23 cellular contexts compared by ENCODE assay signal in the genomic region with DNA sequence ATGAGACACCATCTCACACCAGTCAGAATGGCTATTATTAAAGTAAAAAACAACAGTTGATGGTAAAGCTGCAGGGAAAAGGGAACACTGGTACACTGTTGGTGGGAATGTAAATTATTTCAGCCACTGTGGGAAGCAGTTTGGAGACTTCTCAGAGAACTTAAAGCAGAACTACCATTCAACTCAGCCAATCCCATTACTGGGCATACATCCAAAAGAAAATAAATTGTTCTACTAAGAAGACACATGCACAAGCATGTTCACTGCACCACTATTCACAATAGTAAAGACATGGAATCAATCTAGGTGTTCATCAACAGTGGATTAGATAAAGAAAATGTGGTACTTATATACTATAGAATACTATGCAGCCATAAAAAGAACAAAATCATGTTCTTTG.
DNase-seq lines count a peak whose midpoint lies in the region; ATAC-seq, FAIRE-seq and TF ChIP-seq lines count a peak whose summit lies in the region.
"Had no signal": no experiment of that assay in that cellular context is flagged by ENCODE, and none has a peak within 500 bp of the region (broad histone marks: within the 10 kb centered on the region; RNA-seq: fewer than 3 reads in every experiment).

No MANE protein-coding gene starts in this region.

- H3K9me3 ChIP-seq in CD4-positive, CD25-positive, alpha-beta regulatory T cell (ENCODE audit: control insufficient read depth in 2 of 2, low read length in 2 of 2) = no peaks in the 10 kb centered on the region
- H3K9me3 ChIP-seq in OCI-LY1 (ENCODE audit: low read length) = no peaks in the 10 kb centered on the region
- H3K9me3 ChIP-seq: body of pancreas, uterus had no signal

- H3K4me1 ChIP-seq in CD4-positive, CD25-positive, alpha-beta regulatory T cell (ENCODE audit: control insufficient read depth, insufficient read depth, low read length, poor library complexity, severe bottlenecking) = peaks cover 3% of the 10 kb centered on the region
- H3K4me1 ChIP-seq in OCI-LY1 (ENCODE audit: insufficient read depth, low read length, severe bottlenecking) = peaks cover 21% of the 10 kb centered on the region
- H3K4me1 ChIP-seq: body of pancreas, uterus had no signal

- intact Hi-C loops in activated CD4-positive, alpha-beta memory T cell treated with anti-CD3 and anti-CD28 coated beads for 36 hours (cut with micrococcal nuclease) = loop anchor here (10.0 kb wide), 1 partner anchor 105 kb away; no protein-coding TSS in a partner anchor

- H3K27me3 ChIP-seq in CD4-positive, CD25-positive, alpha-beta regulatory T cell (ENCODE audit: control insufficient read depth, insufficient read depth, low read length) = no peaks in the 10 kb centered on the region
- H3K27me3 ChIP-seq in OCI-LY1 (ENCODE audit: insufficient read depth, low read length) (no peaks in the 10 kb centered on the region), bronchial epithelial cell (ENCODE audit: control insufficient read depth, insufficient read depth, low read length) (no peaks in the 10 kb centered on the region)
- H3K27me3 ChIP-seq: body of pancreas, uterus had no signal

- peak overlapping the region; percentile 47 for H3K4me2 ChIP-seq in OCI-LY1 (ENCODE audit: low read length)

- POLR2A ChIA-PET in activated CD4-positive, alpha-beta memory T cell treated with anti-CD3 and anti-CD28 coated beads for 36 hours (lab: Charles Lee) = no interaction called here

- peak overlapping the region in 2 of 3 donors; percentile 31 to 60 for H3K27ac Mint-ChIP-seq in CD4-positive, CD25-positive, alpha-beta regulatory T cell
- H3K27ac Mint-ChIP-seq in nephron = no peak overlapping the region
- H3K27ac Mint-ChIP-seq in activated CD4-positive, alpha-beta memory T cell treated with anti-CD3 and anti-CD28 coated beads for 36 hours = no peak overlapping the region
- H3K27ac Mint-ChIP-seq: activated naive CD8-positive, alpha-beta T cell; activated T-helper 17 cell treated with anti-CD3 and anti-CD28 coated beads, Interleukin-2, amount 50 U/mL, for 72 hours; HFFc6; memory B cell had no signal

- no peak for DNase-seq in CD4-positive, CD25-positive, alpha-beta regulatory T cell
- DNase-seq in bronchial epithelial cell (ENCODE audit: low read depth) = peak; percentile 38
- DNase-seq in NOMO-1 treated with dmso at 0.1 percent for 144 hours (lab: John Stamatoyannopoulos, UW; ENCODE audit: unreplicated experiment) = no peak
- no peak for DNase-seq in erythroblast (lab: John Stamatoyannopoulos, UW)
- DNase-seq in activated CD4-positive, alpha-beta memory T cell treated with anti-CD3 and anti-CD28 coated beads for 36 hours = no peak
- DNase-seq: activated CD4-positive, alpha-beta T cell treated with anti-CD3 and anti-CD28 coated beads for 48 hours; body of pancreas; DMS79; HFFc6; Kasumi-1; NCI-H1694 treated with DMSO at 0.1 percent for 48 hours; NCI-H748 treated with DMSO at 0.1 percent for 48 hours; SHP77; uterus had no signal

- ATAC-seq in CD4-positive, CD25-positive, alpha-beta regulatory T cell (ENCODE audit: low read depth in 2 of 2) = no peak
- ATAC-seq in HG02642 (IDR thresholded peaks at IDR 0.05; ENCODE audit: poor library complexity, unreplicated experiment) = no peak
- ATAC-seq: activated T-helper 17 cell treated with anti-CD3 and anti-CD28 coated beads, Interleukin-2, amount 50 U/mL, for 72 hours; body of pancreas; sciatic nerve had no signal

- H3K4me1 Mint-ChIP-seq in CD4-positive, CD25-positive, alpha-beta regulatory T cell = peaks cover under 1 to 25% (median 8%) of the 10 kb centered on the region in 4 donors
- H3K4me1 Mint-ChIP-seq in nephron = no peaks in the 10 kb centered on the region
- peaks cover 5% of the 10 kb centered on the region for H3K4me1 Mint-ChIP-seq in activated CD4-positive, alpha-beta memory T cell treated with anti-CD3 and anti-CD28 coated beads for 36 hours (ENCODE audit: low read depth)
- H3K4me1 Mint-ChIP-seq: activated T-helper 17 cell treated with anti-CD3 and anti-CD28 coated beads, Interleukin-2, amount 50 U/mL, for 72 hours had no signal

- no peak overlapping the region for H2AFZ ChIP-seq in OCI-LY1 (ENCODE audit: low read length)
- H2AFZ ChIP-seq: parathyroid adenoma had no signal

- H3K9me2 ChIP-seq in OCI-LY1 (ENCODE audit: low read depth, low read length) = no peaks in the 10 kb centered on the region

- TF ChIP-seq CTCF in OCI-LY1 (IDR thresholded peaks at IDR 0.05; ENCODE audit: low read length) (no peak), bronchial epithelial cell (IDR thresholded peaks at IDR 0.05; ENCODE audit: insufficient read depth, low read length, severe bottlenecking) (no peak), nephron (IDR thresholded peaks at IDR 0.05; ENCODE audit: unreplicated experiment in 3 of 3) (no peak)

- H3K27me3 Mint-ChIP-seq in CD4-positive, CD25-positive, alpha-beta regulatory T cell = no peaks in the 10 kb centered on the region
- H3K27me3 Mint-ChIP-seq in nephron (ENCODE audit: low read depth) = no peaks in the 10 kb centered on the region
- H3K27me3 Mint-ChIP-seq in activated CD4-positive, alpha-beta memory T cell treated with anti-CD3 and anti-CD28 coated beads for 36 hours = no peaks in the 10 kb centered on the region
- H3K27me3 Mint-ChIP-seq: activated naive CD8-positive, alpha-beta T cell; activated T-helper 17 cell treated with anti-CD3 and anti-CD28 coated beads, Interleukin-2, amount 50 U/mL, for 72 hours; memory B cell had no signal

- H3K27ac ChIP-seq in CD4-positive, CD25-positive, alpha-beta regulatory T cell (ENCODE audit: insufficient read depth, low read length, poor library complexity, severe bottlenecking) = no peak overlapping the region
- H3K27ac ChIP-seq in OCI-LY1 (ENCODE audit: low read depth, low read length, poor library complexity, severe bottlenecking) = no peak overlapping the region
- H3K27ac ChIP-seq: body of pancreas, coronary artery, parathyroid adenoma, uterus had no signal

- no peaks in the 10 kb centered on the region for H4K20me1 ChIP-seq in OCI-LY1 (ENCODE audit: insufficient read depth, low read length)

- H3K36me3 Mint-ChIP-seq in CD4-positive, CD25-positive, alpha-beta regulatory T cell = no peaks in the 10 kb centered on the region
- H3K36me3 Mint-ChIP-seq in nephron (ENCODE audit: low read depth) = no peaks in the 10 kb centered on the region
- peaks cover 2% of the 10 kb centered on the region for H3K36me3 Mint-ChIP-seq in activated CD4-positive, alpha-beta memory T cell treated with anti-CD3 and anti-CD28 coated beads for 36 hours
- H3K36me3 Mint-ChIP-seq: activated naive CD8-positive, alpha-beta T cell had no signal

- H3K4me3 ChIP-seq in CD4-positive, CD25-positive, alpha-beta regulatory T cell (ENCODE audit: low read depth, low read length) = no peak overlapping the region
- H3K4me3 ChIP-seq in OCI-LY1 (ENCODE audit: low read depth, low read length, poor library complexity, severe bottlenecking) = peak overlapping the region; percentile 54
- no peak overlapping the region for H3K4me3 ChIP-seq in bronchial epithelial cell (ENCODE audit: low read depth, low read length)
- H3K4me3 ChIP-seq: body of pancreas, coronary artery, uterus had no signal

- peaks cover 0 to 4% (median 0%) of the 10 kb centered on the region in 7 donors for H3K9me3 Mint-ChIP-seq in CD4-positive, CD25-positive, alpha-beta regulatory T cell
- peaks cover 2% of the 10 kb centered on the region for H3K9me3 Mint-ChIP-seq in nephron
- peaks cover 3% of the 10 kb centered on the region for H3K9me3 Mint-ChIP-seq in activated CD4-positive, alpha-beta memory T cell treated with anti-CD3 and anti-CD28 coated beads for 36 hours
- H3K9me3 Mint-ChIP-seq: activated T-helper 17 cell treated with anti-CD3 and anti-CD28 coated beads, Interleukin-2, amount 50 U/mL, for 72 hours; memory B cell had no signal

- no peaks in the 10 kb centered on the region for H3K36me3 ChIP-seq in CD4-positive, CD25-positive, alpha-beta regulatory T cell (ENCODE audit: control insufficient read depth, insufficient read depth, low read length)
- no peaks in the 10 kb centered on the region for H3K36me3 ChIP-seq in OCI-LY1 (ENCODE audit: insufficient read depth, low read length)
- H3K36me3 ChIP-seq in bronchial epithelial cell (ENCODE audit: control insufficient read depth, insufficient read depth, low read length) = no peaks in the 10 kb centered on the region
- H3K36me3 ChIP-seq: uterus had no signal

- no peaks in the 10 kb centered on the region for H3F3A ChIP-seq in OCI-LY1 (ENCODE audit: insufficient read depth, low read length)

- no peak for TF ChIP-seq POLR2A in erythroblast (IDR thresholded peaks at IDR 0.05; ENCODE audit: low read length)

- no peak overlapping the region for H3K9ac ChIP-seq in OCI-LY1 (ENCODE audit: low read length)
- H3K9ac ChIP-seq: parathyroid adenoma had no signal

- peak overlapping the region in 2 of 4 donors; percentile 6 to 33 for H3K4me3 Mint-ChIP-seq in CD4-positive, CD25-positive, alpha-beta regulatory T cell
- H3K4me3 Mint-ChIP-seq in nephron = peak overlapping the region; percentile 76 to 82 (median 81)
- H3K4me3 Mint-ChIP-seq in activated CD4-positive, alpha-beta memory T cell treated with anti-CD3 and anti-CD28 coated beads for 36 hours = no peak overlapping the region
- H3K4me3 Mint-ChIP-seq: activated naive CD8-positive, alpha-beta T cell; activated T-helper 17 cell treated with anti-CD3 and anti-CD28 coated beads, Interleukin-2, amount 50 U/mL, for 72 hours; HFFc6; memory B cell had no signal

- no peaks in the 10 kb centered on the region for H3K79me2 ChIP-seq in OCI-LY1 (ENCODE audit: insufficient read depth, low read length)
- H3K79me2 ChIP-seq: parathyroid adenoma had no signal

- CTCF ChIA-PET in activated CD4-positive, alpha-beta memory T cell treated with anti-CD3 and anti-CD28 coated beads for 36 hours (lab: Charles Lee) = no interaction called here

- no peak for FAIRE-seq in bronchial epithelial cell (lab: Jason Lieb, UNC)

Comparison
In these comparisons a context has a peak if more than half of its experiments do, and no peak if none do; other contexts are left out.
1. H3K27ac Mint-ChIP-seq: peak in CD4-positive, CD25-positive, alpha-beta regulatory T cell (2 of 3); none in nephron (0 of 3) and activated CD4-positive, alpha-beta memory T cell treated with anti-CD3 and anti-CD28 coated beads for 36 hours (single experiment).